14 cellular contexts compared by ENCODE assay signal in the genomic region with DNA sequence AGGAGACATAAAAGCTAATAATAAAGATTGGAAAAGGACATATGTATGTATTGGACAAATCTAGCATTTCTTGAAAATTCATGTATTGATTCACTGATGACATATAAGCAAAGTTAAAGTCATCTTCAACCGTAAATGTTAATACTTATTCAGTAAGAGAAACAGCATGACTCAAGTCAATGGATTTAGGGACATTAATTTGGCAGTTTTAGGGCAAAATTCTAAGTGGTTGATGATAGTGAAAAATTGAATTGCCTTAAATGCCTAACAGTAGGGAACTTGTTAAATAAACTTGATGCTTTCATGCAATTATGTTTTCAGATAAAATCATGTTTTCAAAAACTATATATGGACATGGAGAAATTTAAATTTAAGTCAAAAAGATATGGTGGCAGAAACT. TPM values are rescaled to one million over a fixed set of nuclear protein-coding genes. Genes with fewer than 3 reads are reported as not detected.
DNase-seq lines count a peak whose midpoint lies in the region; ATAC-seq and TF ChIP-seq lines count a peak whose summit lies in the region.
"Had no signal": no experiment of that assay in that cellular context is flagged by ENCODE, and none has a peak within 500 bp of the region (broad histone marks: within the 10 kb centered on the region; RNA-seq: fewer than 3 reads in every experiment).

No MANE protein-coding gene starts in this region.

- H3K27ac Mint-ChIP-seq in HFFc6 (peak overlapping the region; percentile 98), immature natural killer cell (peak overlapping the region; percentile 98 to 100 (median 99))
- H3K27ac Mint-ChIP-seq: stimulated activated naive B cell treated with anti-CD40 and anti-IgM and Interleukin-4, amounts not matched to agents 10 μg/mL and 1 μg/mL and 100 μg/mL, for 72 hours had no signal

- no peaks in the 10 kb centered on the region for H3K9me3 ChIP-seq in skeletal muscle satellite cell (replicated peaks; ENCODE audit: low read length)

- peaks cover 60% of the 10 kb centered on the region for H3K4me1 ChIP-seq in skeletal muscle satellite cell (ENCODE audit: control insufficient read depth, insufficient read depth, low read length)

- no peak for TF ChIP-seq CTCF in HFFc6 (IDR thresholded peaks at IDR 0.05)
- TF ChIP-seq CTCF in VCaP (conservative IDR thresholded peaks at IDR 0.05), result no peak

- peak overlapping the region; percentile 42 for H3K4me3 ChIP-seq in skeletal muscle satellite cell (ENCODE audit: low read length)

- peak overlapping the region; percentile 93 for H3K27ac ChIP-seq in VCaP

- H3K4me1 Mint-ChIP-seq in HFFc6 (ENCODE audit: low read depth), result peaks cover 80% of the 10 kb centered on the region
- peaks cover 53 to 62% of the 10 kb centered on the region in 2 donors for H3K4me1 Mint-ChIP-seq in immature natural killer cell

- H3K36me3 ChIP-seq in skeletal muscle satellite cell (ENCODE audit: insufficient read depth, low read length), result no peaks in the 10 kb centered on the region

- H3K36me3 Mint-ChIP-seq in HFFc6 (ENCODE audit: low read depth), result peaks cover 4% of the 10 kb centered on the region; the same call in 1 of the 2 replicates
- H3K36me3 Mint-ChIP-seq in immature natural killer cell, result no peaks in the 10 kb centered on the region
- H3K36me3 Mint-ChIP-seq: naive thymus-derived CD4-positive, alpha-beta T cell; stimulated activated naive B cell treated with anti-CD40 and anti-IgM and Interleukin-4, amounts not matched to agents 10 μg/mL and 1 μg/mL and 100 μg/mL, for 72 hours had no signal

- DNase-seq in HFFc6 (peak; percentile 53), immature natural killer cell (no peak), NCI-H187 treated with DMSO at 0.1 percent for 48 hours (lab: John Stamatoyannopoulos, UW) (no peak), NCI-H146 (lab: John Stamatoyannopoulos, UW) (no peak), head of caudate nucleus (no peak)
- DNase-seq: activated CD8-positive, alpha-beta memory T cell treated with anti-CD3 and anti-CD28 coated beads for 24 hours; naive thymus-derived CD4-positive, alpha-beta T cell; NCI-H1092; NCI-H524; stimulated activated naive B cell treated with anti-CD40 and anti-IgM and Interleukin-4, amounts not matched to agents 10 μg/mL and 1 μg/mL and 100 μg/mL, for 72 hours; T-helper 1 cell had no signal

- H3K4me3 Mint-ChIP-seq in HFFc6 (peak overlapping the region; percentile 86), immature natural killer cell (peak overlapping the region; percentile 28 to 97 (median 92))
- H3K4me3 Mint-ChIP-seq: stimulated activated naive B cell treated with anti-CD40 and anti-IgM and Interleukin-4, amounts not matched to agents 10 μg/mL and 1 μg/mL and 100 μg/mL, for 72 hours had no signal

- H3K27me3 Mint-ChIP-seq in HFFc6 (ENCODE audit: insufficient read depth) (no peaks in the 10 kb centered on the region; the same call in 1 of the 2 replicates), immature natural killer cell (ENCODE audit: low read depth in 3 of 3) (peaks cover 0 to 6% (median 4%) of the 10 kb centered on the region in 3 donors)
- H3K27me3 Mint-ChIP-seq: naive thymus-derived CD4-positive, alpha-beta T cell had no signal

- peak overlapping the region; percentile 75 for H3K9ac ChIP-seq in skeletal muscle satellite cell (ENCODE audit: low read depth, low read length)

- H3K4me2 ChIP-seq in skeletal muscle satellite cell (ENCODE audit: low read length), result peak overlapping the region; percentile 54

- no peak for ATAC-seq in GM18502 (IDR thresholded peaks at IDR 0.05; ENCODE audit: poor library complexity, unreplicated experiment)
- ATAC-seq: stimulated activated naive B cell treated with anti-CD40 and anti-IgM and Interleukin-4, amounts not matched to agents 10 μg/mL and 1 μg/mL and 100 μg/mL, for 72 hours had no signal

- no peaks in the 10 kb centered on the region for H3K27me3 ChIP-seq in skeletal muscle satellite cell (ENCODE audit: control insufficient read depth, insufficient read depth, low read length)

- H3K9me3 Mint-ChIP-seq in HFFc6 (0 out of 2 replicates have a peak, but pooled peaks cover 4% of the 10 kb centered on the region), immature natural killer cell (no peaks in the 10 kb centered on the region)
- H3K9me3 Mint-ChIP-seq: stimulated activated naive B cell treated with anti-CD40 and anti-IgM and Interleukin-4, amounts not matched to agents 10 μg/mL and 1 μg/mL and 100 μg/mL, for 72 hours had no signal

- intact Hi-C loops in head of caudate nucleus (cut with DNase I), result no loop called here

RNA-seq across cellular contexts. Expression of gene ITGB1, which starts 24.9 kb away (rescaled TPM):
- total RNA-seq in HFFc6 (2021; fragmentation: NEBNext Ultra II Directional; extraction: Animal tissue kit (Norgen Biotek cat#: 25700)), result 1,000 to 10,000 TPM; 1,442 to 1,960 (median 1,623) TPM
- 100 to 1,000 TPM; 241 to 320 (median 276) TPM for polyA plus RNA-seq in immature natural killer cell
- total RNA-seq in skeletal muscle satellite cell (2012; rRNA removed), result 1,153 and 1,263 TPM in 2 replicates
